1 cellular context compared by ENCODE assay signal in the genomic region with DNA sequence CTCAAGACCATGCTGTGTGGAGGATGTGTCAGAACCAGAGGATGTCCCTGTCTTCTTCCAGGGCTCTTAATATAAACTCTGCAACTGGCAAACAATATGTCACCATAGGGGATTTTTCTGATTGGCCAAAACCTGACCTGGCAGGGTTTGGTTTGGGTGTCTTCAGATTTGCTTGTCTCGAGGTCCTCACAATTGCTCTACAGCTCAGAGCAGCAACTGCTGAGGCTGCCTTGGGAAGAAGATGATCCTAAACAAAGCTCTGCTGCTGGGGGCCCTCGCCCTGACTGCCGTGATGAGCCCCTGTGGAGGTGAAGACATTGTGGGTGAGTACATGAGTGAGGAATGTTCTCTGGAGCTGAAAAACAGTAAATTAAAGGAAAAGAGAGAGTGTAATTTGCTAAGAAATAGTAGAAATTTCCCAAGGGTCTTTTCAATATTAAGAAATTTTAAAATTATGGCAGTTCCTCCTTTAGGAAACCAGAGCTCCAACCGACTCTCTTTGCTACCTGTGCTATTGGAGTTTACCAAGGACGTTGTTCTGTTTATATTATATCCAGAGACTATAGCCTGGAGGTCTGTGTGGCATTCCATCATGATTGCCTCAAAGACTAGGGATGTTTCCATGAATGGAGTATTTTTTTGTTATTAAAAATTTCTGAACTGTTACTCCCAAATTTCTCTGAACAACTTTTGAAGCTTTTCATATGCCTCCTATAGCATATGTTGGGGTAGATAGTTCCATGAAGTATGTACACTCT.
TF ChIP-seq lines count a peak whose summit lies in the region.

A gene (plus strand): TSS at position 189 of the 758 bp plus-strand sequence. CDS start 53 bp downstream, at position 242.

TF ChIP-seq in GM12878, 131 proteins besides CTCF, POLR2A, EP300 and RAD21:
- TF ChIP-seq, protein P1, sequence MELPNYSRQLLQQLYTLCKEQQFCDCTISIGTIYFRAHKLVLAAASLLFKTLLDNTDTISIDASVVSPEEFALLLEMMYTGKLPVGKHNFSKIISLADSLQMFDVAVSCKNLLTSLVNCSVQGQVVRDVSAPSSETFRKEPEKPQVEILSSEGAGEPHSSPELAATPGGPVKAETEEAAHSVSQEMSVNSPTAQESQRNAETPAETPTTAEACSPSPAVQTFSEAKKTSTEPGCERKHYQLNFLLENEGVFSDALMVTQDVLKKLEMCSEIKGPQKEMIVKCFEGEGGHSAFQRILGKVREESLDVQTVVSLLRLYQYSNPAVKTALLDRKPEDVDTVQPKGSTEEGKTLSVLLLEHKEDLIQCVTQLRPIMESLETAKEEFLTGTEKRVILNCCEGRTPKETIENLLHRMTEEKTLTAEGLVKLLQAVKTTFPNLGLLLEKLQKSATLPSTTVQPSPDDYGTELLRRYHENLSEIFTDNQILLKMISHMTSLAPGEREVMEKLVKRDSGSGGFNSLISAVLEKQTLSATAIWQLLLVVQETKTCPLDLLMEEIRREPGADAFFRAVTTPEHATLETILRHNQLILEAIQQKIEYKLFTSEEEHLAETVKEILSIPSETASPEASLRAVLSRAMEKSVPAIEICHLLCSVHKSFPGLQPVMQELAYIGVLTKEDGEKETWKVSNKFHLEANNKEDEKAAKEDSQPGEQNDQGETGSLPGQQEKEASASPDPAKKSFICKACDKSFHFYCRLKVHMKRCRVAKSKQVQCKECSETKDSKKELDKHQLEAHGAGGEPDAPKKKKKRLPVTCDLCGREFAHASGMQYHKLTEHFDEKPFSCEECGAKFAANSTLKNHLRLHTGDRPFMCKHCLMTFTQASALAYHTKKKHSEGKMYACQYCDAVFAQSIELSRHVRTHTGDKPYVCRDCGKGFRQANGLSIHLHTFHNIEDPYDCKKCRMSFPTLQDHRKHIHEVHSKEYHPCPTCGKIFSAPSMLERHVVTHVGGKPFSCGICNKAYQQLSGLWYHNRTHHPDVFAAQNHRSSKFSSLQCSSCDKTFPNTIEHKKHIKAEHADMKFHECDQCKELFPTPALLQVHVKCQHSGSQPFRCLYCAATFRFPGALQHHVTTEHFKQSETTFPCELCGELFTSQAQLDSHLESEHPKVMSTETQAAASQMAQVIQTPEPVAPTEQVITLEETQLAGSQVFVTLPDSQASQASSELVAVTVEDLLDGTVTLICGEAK (IDR thresholded peaks at IDR 0.05; ENCODE audit: borderline replicate concordance) = no peak
- TF ChIP-seq, protein P2, sequence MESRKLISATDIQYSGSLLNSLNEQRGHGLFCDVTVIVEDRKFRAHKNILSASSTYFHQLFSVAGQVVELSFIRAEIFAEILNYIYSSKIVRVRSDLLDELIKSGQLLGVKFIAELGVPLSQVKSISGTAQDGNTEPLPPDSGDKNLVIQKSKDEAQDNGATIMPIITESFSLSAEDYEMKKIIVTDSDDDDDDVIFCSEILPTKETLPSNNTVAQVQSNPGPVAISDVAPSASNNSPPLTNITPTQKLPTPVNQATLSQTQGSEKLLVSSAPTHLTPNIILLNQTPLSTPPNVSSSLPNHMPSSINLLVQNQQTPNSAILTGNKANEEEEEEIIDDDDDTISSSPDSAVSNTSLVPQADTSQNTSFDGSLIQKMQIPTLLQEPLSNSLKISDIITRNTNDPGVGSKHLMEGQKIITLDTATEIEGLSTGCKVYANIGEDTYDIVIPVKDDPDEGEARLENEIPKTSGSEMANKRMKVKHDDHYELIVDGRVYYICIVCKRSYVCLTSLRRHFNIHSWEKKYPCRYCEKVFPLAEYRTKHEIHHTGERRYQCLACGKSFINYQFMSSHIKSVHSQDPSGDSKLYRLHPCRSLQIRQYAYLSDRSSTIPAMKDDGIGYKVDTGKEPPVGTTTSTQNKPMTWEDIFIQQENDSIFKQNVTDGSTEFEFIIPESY (IDR thresholded peaks at IDR 0.05) = no peak
- TF ChIP-seq, protein P3, sequence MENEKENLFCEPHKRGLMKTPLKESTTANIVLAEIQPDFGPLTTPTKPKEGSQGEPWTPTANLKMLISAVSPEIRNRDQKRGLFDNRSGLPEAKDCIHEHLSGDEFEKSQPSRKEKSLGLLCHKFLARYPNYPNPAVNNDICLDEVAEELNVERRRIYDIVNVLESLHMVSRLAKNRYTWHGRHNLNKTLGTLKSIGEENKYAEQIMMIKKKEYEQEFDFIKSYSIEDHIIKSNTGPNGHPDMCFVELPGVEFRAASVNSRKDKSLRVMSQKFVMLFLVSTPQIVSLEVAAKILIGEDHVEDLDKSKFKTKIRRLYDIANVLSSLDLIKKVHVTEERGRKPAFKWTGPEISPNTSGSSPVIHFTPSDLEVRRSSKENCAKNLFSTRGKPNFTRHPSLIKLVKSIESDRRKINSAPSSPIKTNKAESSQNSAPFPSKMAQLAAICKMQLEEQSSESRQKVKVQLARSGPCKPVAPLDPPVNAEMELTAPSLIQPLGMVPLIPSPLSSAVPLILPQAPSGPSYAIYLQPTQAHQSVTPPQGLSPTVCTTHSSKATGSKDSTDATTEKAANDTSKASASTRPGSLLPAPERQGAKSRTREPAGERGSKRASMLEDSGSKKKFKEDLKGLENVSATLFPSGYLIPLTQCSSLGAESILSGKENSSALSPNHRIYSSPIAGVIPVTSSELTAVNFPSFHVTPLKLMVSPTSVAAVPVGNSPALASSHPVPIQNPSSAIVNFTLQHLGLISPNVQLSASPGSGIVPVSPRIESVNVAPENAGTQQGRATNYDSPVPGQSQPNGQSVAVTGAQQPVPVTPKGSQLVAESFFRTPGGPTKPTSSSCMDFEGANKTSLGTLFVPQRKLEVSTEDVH (IDR thresholded peaks at IDR 0.05; ENCODE audit: low read depth, partially characterized antibody) = no peak
- TF ChIP-seq ETV6 (conservative IDR thresholded peaks at IDR 0.05 in 1 of 2, IDR thresholded peaks at IDR 0.05 in 1 of 2; ENCODE audit: borderline replicate concordance in 1 of 2, low read depth in 1 of 2) = no peak
- no peak for TF ChIP-seq RAD51 (IDR thresholded peaks at IDR 0.05)
- no peak for TF ChIP-seq CHD1 (IDR thresholded peaks at IDR 0.05; ENCODE audit: low read depth, low read length)
- TF ChIP-seq PAX5 (IDR thresholded peaks at IDR 0.05; ENCODE audit: borderline replicate concordance, low read depth, low read length) = no peak
- no peak for TF ChIP-seq EGR1 (IDR thresholded peaks at IDR 0.05; ENCODE audit: borderline replicate concordance in 1 of 2, low read depth in 2 of 2, low read length in 2 of 2)
- TF ChIP-seq, protein P4, sequence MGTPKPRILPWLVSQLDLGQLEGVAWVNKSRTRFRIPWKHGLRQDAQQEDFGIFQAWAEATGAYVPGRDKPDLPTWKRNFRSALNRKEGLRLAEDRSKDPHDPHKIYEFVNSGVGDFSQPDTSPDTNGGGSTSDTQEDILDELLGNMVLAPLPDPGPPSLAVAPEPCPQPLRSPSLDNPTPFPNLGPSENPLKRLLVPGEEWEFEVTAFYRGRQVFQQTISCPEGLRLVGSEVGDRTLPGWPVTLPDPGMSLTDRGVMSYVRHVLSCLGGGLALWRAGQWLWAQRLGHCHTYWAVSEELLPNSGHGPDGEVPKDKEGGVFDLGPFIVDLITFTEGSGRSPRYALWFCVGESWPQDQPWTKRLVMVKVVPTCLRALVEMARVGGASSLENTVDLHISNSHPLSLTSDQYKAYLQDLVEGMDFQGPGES (IDR thresholded peaks at IDR 0.05) = no peak
- no peak for TF ChIP-seq POLR2AphosphoS2 (IDR thresholded peaks at IDR 0.05; ENCODE audit: low read depth, low read length)
- TF ChIP-seq MEF2A (IDR thresholded peaks at IDR 0.05; ENCODE audit: insufficient read depth, low read depth, low read length) = no peak
- no peak for TF ChIP-seq ZNF217 (IDR thresholded peaks at IDR 0.05)
- TF ChIP-seq SP1 (IDR thresholded peaks at IDR 0.05; ENCODE audit: low read depth, low read length) = no peak
- no peak for TF ChIP-seq SUPT20H (IDR thresholded peaks at IDR 0.05; ENCODE audit: borderline replicate concordance, control insufficient read depth, low read depth, low read length)
